Comparison of ENCODE assay signal across 17 cellular contexts in the genomic region with DNA sequence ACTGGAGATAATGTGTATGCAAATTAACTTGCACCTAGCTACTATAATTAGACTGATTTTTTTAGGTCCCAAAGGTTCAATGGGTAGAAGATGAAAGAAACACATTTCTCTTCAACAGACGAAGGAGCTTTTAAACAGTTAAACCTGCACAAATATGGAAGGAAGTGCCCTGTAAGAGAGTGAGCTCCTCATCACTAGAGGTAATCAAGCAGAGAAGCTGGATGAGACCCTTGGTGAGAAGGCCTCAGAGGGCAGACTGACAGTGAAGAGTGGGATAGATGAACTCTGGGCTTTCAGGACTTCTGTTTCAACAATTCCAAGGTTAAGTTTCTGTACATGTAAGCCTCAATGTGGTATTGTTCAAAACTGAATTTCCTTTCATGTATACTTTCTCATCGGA. TPM values are rescaled to one million over a fixed set of nuclear protein-coding genes. Genes with fewer than 3 reads are reported as not detected.
A peak's percentile ranks its signal among the peaks of the same experiment; 100 is the strongest.
DNase-seq lines count a peak whose midpoint lies in the region; ATAC-seq and TF ChIP-seq lines count a peak whose summit lies in the region.
"Had no signal": no experiment of that assay in that cellular context is flagged by ENCODE, and none has a peak within 500 bp of the region (broad histone marks: within the 10 kb centered on the region; RNA-seq: fewer than 3 reads in every experiment).

No MANE protein-coding gene starts in this region.

- no peak for DNase-seq in heart right ventricle
- no peak for DNase-seq in Right ventricle myocardium inferior (ENCODE audit: missing footprints)
- DNase-seq in coronary artery (ENCODE audit: low spot score), result no peak
- DNase-seq in lower lobe of right lung, result no peak
- DNase-seq in upper lobe of left lung, result no peak
- DNase-seq in NCI-H1105 (lab: John Stamatoyannopoulos, UW), result no peak
- no peak for DNase-seq in DMS 273 treated with DMSO at 0.1 percent for 48 hours (lab: John Stamatoyannopoulos, UW)
- DNase-seq: CD8-positive, alpha-beta memory T cell; DND-41; MV-4-11; NCI-H1436; NCI-H2171; NCI-H748 treated with DMSO at 0.1 percent for 48 hours had no signal

- TF ChIP-seq POLR2A in upper lobe of left lung (IDR thresholded peaks at IDR 0.05), result no peak

- H3K27me3 ChIP-seq in heart right ventricle (peaks cover 0 to 28% (median 0%) of the 10 kb centered on the region in 7 donors), lower lobe of right lung (ENCODE audit: low read depth) (peaks cover 5% of the 10 kb centered on the region), upper lobe of left lung (no peaks in the 10 kb centered on the region)
- H3K27me3 ChIP-seq: BLaER1 had no signal

- H3K4me1 ChIP-seq in heart right ventricle (peaks cover 0 to 74% (median 27%) of the 10 kb centered on the region in 9 donors), lower lobe of right lung (peaks cover 24% of the 10 kb centered on the region), upper lobe of left lung (peaks cover 0 to 34% (median 15%) of the 10 kb centered on the region in 4 donors)

- H3K36me3 ChIP-seq in heart right ventricle (no peaks in the 10 kb centered on the region), lower lobe of right lung (no peaks in the 10 kb centered on the region), upper lobe of left lung (no peaks in the 10 kb centered on the region)
- H3K36me3 ChIP-seq: BLaER1, HAP-1 had no signal

- ATAC-seq in heart right ventricle (no peak), Right ventricle myocardium inferior (no peak), lower lobe of right lung (no peak), upper lobe of left lung (ENCODE audit: low FRiP score in 2 of 2) (no peak), HG02759 (IDR thresholded peaks at IDR 0.05; ENCODE audit: unreplicated experiment) (no peak)

- intact Hi-C loops in heart right ventricle (cut with DNase I), result loop anchor here in 2 of 10 donors (5.0 kb wide), 3 partner anchors 42 to 228 kb away; no protein-coding TSS in a partner anchor
- intact Hi-C loops in Right ventricle myocardium inferior (cut with DNase I), result loop anchor here (5.0 kb wide), 2 partner anchors 53 to 228 kb away; no protein-coding TSS in a partner anchor
- intact Hi-C loops in lower lobe of right lung (cut with DNase I), result no loop called here

- TF ChIP-seq CTCF in heart right ventricle (IDR thresholded peaks at IDR 0.05) (no peak), coronary artery (IDR thresholded peaks at IDR 0.05) (no peak), lower lobe of right lung (IDR thresholded peaks at IDR 0.05) (no peak), upper lobe of left lung (IDR thresholded peaks at IDR 0.05) (no peak)

- no peak for TF ChIP-seq EP300 in upper lobe of left lung (IDR thresholded peaks at IDR 0.05)

- H3K4me3 ChIP-seq in heart right ventricle (no peak overlapping the region), coronary artery (no peak overlapping the region), lower lobe of right lung (no peak overlapping the region), upper lobe of left lung (no peak overlapping the region)
- H3K4me3 ChIP-seq: BLaER1, HAP-1 had no signal

- H3K9me3 ChIP-seq in heart right ventricle, result no peaks in the 10 kb centered on the region
- H3K9me3 ChIP-seq in lower lobe of right lung, result no peaks in the 10 kb centered on the region
- H3K9me3 ChIP-seq in upper lobe of left lung, result no peaks in the 10 kb centered on the region
- H3K9me3 ChIP-seq: BLaER1, HAP-1 had no signal

- H3K27ac ChIP-seq in heart right ventricle (peak overlapping the region in 8 of 10 donors; percentile 26 to 81 (median 74)), coronary artery (peak overlapping the region; percentile 74 to 84), lower lobe of right lung (peak overlapping the region; percentile 78), upper lobe of left lung (peak overlapping the region in 3 of 4 donors; percentile 23 to 80 (median 48))
- H3K27ac ChIP-seq: BLaER1, HL-60 had no signal

- WGBS in heart right ventricle, 2 donors, result 88 to 92% methylated on average over 2 of the region's 2 CpGs
- 83 to 89% methylated on average over 2 of the region's 2 CpGs for WGBS in upper lobe of left lung, 2 donors

RNA-seq across cellular contexts. Expression of a gene that starts 23.2 kb away (rescaled TPM):
- total RNA-seq in heart right ventricle, result 10 to 100 TPM; 22.7 to 70.7 (median 51.5) TPM
- 10 to 100 TPM in 1 of 2 donors, 1 to 10 TPM in 1; 3.1 to 10.7 TPM for polyA plus RNA-seq in heart right ventricle
- 46.7 TPM for total RNA-seq in Right ventricle myocardium inferior
- 13.4 TPM for total RNA-seq in lower lobe of right lung
- total RNA-seq in upper lobe of left lung, result 10 to 100 TPM; 10.2 to 26.2 (median 15.2) TPM
- polyA plus RNA-seq: CD8-positive, alpha-beta memory T cell had no signal
